In genomic region chr3:41900265-41900664, GRCh38 we compare ENCODE assay signal across 14 cellular contexts.
A peak's percentile ranks its signal among the peaks of the same experiment; 100 is the strongest.
DNase-seq lines count a peak whose midpoint lies in the region; ATAC-seq and TF ChIP-seq lines count a peak whose summit lies in the region.
"Had no signal": no experiment of that assay in that cellular context is flagged by ENCODE, and none has a peak within 500 bp of the region (broad histone marks: within the 10 kb centered on the region; RNA-seq: fewer than 3 reads in every experiment).

No MANE protein-coding gene starts in this region.

- no peaks in the 10 kb centered on the region for H3K9me3 ChIP-seq in HEK293 (ENCODE audit: control insufficient read depth, insufficient read depth, low read depth, low read length)
- H3K9me3 ChIP-seq: colonic mucosa had no signal

- H3K27me3 ChIP-seq in kidney epithelial cell (ENCODE audit: control insufficient read depth, insufficient read depth, low read length): no peaks in the 10 kb centered on the region
- H3K27me3 ChIP-seq: colonic mucosa, hepatocyte had no signal

- intact Hi-C loops in Calu3 (cut with micrococcal nuclease; ENCODE audit: unreplicated experiment): no loop called here

- no TSS peak for BruUV-seq in Calu3 (replicated peaks; lab: Mats Ljungman, UMichigan)

- no peak for TF ChIP-seq CTCF in HEK293 (tag by site-specific recombination; IDR thresholded peaks at IDR 0.05)
- TF ChIP-seq CTCF in kidney epithelial cell (IDR thresholded peaks at IDR 0.05; ENCODE audit: insufficient read depth, low read length, poor library complexity, severe bottlenecking): no peak
- TF ChIP-seq CTCF in type B pancreatic cell (conservative IDR thresholded peaks at IDR 0.05): no peak
- TF ChIP-seq CTCF in Calu3 (IDR thresholded peaks at IDR 0.05; ENCODE audit: unreplicated experiment): no peak

- DNase-seq in AG08395 (ENCODE audit: low spot score) (peak; percentile 10), amniotic epithelial cell (ENCODE audit: low read depth) (peak; percentile 71), kidney epithelial cell (ENCODE audit: low read depth) (peak; percentile 61), type B pancreatic cell (ENCODE audit: extremely low spot score, unreplicated experiment) (no peak), Calu3 (no peak)
- DNase-seq: colonic mucosa, NCI-H1417 had no signal

- no peak overlapping the region for H3K4me3 Mint-ChIP-seq in type B pancreatic cell
- H3K4me3 Mint-ChIP-seq in Calu3 (ENCODE audit: low read depth, unreplicated experiment): no peak overlapping the region
- H3K4me3 Mint-ChIP-seq: activated T-helper 1 cell treated with anti-CD3 and anti-CD28 coated beads, Interleukin-12 subunit alpha, Interleukin-12 subunit beta, Interleukin-2, Interleukin-4 antibody, amounts not matched to agents 30 ng/mL and 10 ng/mL and 1 ng/mL, durations not matched to agents 14 hours and 24 hours and 36 hours; CD14-positive monocyte had no signal

- ATAC-seq in HG02623 (IDR thresholded peaks at IDR 0.05; ENCODE audit: unreplicated experiment) (no peak), GM18867 (IDR thresholded peaks at IDR 0.05; ENCODE audit: unreplicated experiment) (no peak)

- H3K27me3 Mint-ChIP-seq in type B pancreatic cell (no peaks in the 10 kb centered on the region), Calu3 (ENCODE audit: unreplicated experiment) (no peaks in the 10 kb centered on the region)

- POLR2A ChIA-PET in HEK293 (lab: Yijun Ruan, JAX): no interaction called here

- H3K36me3 Mint-ChIP-seq in type B pancreatic cell: no peaks in the 10 kb centered on the region
- no peaks in the 10 kb centered on the region for H3K36me3 Mint-ChIP-seq in Calu3 (ENCODE audit: insufficient read depth, unreplicated experiment)

- H3K36me3 ChIP-seq in HEK293 (ENCODE audit: control insufficient read depth in 2 of 2, insufficient read depth in 1 of 2, low read length in 2 of 2) (no peaks in the 10 kb centered on the region), kidney epithelial cell (ENCODE audit: control insufficient read depth, insufficient read depth, low read length) (no peaks in the 10 kb centered on the region)
- H3K36me3 ChIP-seq: colonic mucosa had no signal

- H3K27ac ChIP-seq in HEK293 (ENCODE audit: extremely low read depth, low read depth, low read length): no peak overlapping the region
- H3K27ac ChIP-seq: colonic mucosa, hepatocyte, HL-60 had no signal

- H3K27ac Mint-ChIP-seq in type B pancreatic cell (no peak overlapping the region), Calu3 (ENCODE audit: unreplicated experiment) (no peak overlapping the region)
- H3K27ac Mint-ChIP-seq: activated T-helper 1 cell treated with anti-CD3 and anti-CD28 coated beads, Interleukin-12 subunit alpha, Interleukin-12 subunit beta, Interleukin-2, Interleukin-4 antibody, amounts not matched to agents 30 ng/mL and 10 ng/mL and 1 ng/mL, durations not matched to agents 14 hours and 24 hours and 36 hours had no signal

- CTCF ChIA-PET in HEK293 (lab: Yijun Ruan, JAX): interaction anchor here (0.6 to 3.5 kb wide), 6 partner anchors 104 to 445 kb away, joined by 3 to 17 read pairs (median 4); no protein-coding TSS in a partner anchor
- CTCF ChIA-PET in Calu3 (lab: Charles Lee): no interaction called here

- H3K4me1 ChIP-seq in HEK293 (ENCODE audit: control insufficient read depth, insufficient read depth, low read length): 0 out of 2 replicates have a peak, but pooled peaks cover 2% of the 10 kb centered on the region
- H3K4me1 ChIP-seq: colonic mucosa had no signal

- no peak overlapping the region for H3K4me3 ChIP-seq in HEK293 (ENCODE audit: low read depth, low read length)
- H3K4me3 ChIP-seq in kidney epithelial cell (ENCODE audit: low read depth, low read length): no peak overlapping the region
- H3K4me3 ChIP-seq: colonic mucosa, hepatocyte had no signal

- H3K9me3 Mint-ChIP-seq in type B pancreatic cell (no peaks in the 10 kb centered on the region), Calu3 (ENCODE audit: low read depth, unreplicated experiment) (no peaks in the 10 kb centered on the region)
- H3K9me3 Mint-ChIP-seq: activated T-helper 1 cell treated with anti-CD3 and anti-CD28 coated beads, Interleukin-12 subunit alpha, Interleukin-12 subunit beta, Interleukin-2, Interleukin-4 antibody, amounts not matched to agents 30 ng/mL and 10 ng/mL and 1 ng/mL, durations not matched to agents 14 hours and 24 hours and 36 hours; CD14-positive monocyte had no signal

- H3K4me1 Mint-ChIP-seq in type B pancreatic cell (ENCODE audit: unreplicated experiment): peaks cover 5% of the 10 kb centered on the region
- no peaks in the 10 kb centered on the region for H3K4me1 Mint-ChIP-seq in Calu3 (ENCODE audit: low read depth, unreplicated experiment)

TF ChIP-seq in HEK293, 187 proteins besides CTCF, POLR2A, EP300 and RAD21:
- TF ChIP-seq PRDM1 (tag by site-specific recombination; IDR thresholded peaks at IDR 0.05) (peak; percentile 52; the same call in 1 of the 2 replicates), OVOL3 (tag by site-specific recombination; IDR thresholded peaks at IDR 0.05) (no peak), ZBTB21 (tag by site-specific recombination; IDR thresholded peaks at IDR 0.05) (no peak), PRDM10 (tag by site-specific recombination; IDR thresholded peaks at IDR 0.05) (peak; percentile 77)
- TF ChIP-seq, protein P1, sequence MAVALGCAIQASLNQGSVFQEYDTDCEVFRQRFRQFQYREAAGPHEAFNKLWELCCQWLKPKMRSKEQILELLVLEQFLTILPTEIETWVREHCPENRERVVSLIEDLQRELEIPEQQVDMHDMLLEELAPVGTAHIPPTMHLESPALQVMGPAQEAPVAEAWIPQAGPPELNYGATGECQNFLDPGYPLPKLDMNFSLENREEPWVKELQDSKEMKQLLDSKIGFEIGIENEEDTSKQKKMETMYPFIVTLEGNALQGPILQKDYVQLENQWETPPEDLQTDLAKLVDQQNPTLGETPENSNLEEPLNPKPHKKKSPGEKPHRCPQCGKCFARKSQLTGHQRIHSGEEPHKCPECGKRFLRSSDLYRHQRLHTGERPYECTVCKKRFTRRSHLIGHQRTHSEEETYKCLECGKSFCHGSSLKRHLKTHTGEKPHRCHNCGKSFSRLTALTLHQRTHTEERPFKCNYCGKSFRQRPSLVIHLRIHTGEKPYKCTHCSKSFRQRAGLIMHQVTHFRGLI (tag by site-specific recombination; IDR thresholded peaks at IDR 0.05): peak; percentile 25; the same call in 1 of the 2 replicates
TF ChIP-seq in HEK293: peak in this region for 3.

Comparison
In these comparisons a context has a peak if more than half of its experiments do, and no peak if none do; other contexts are left out.
1. DNase-seq: peak in AG08395 (single experiment), amniotic epithelial cell (single experiment) and kidney epithelial cell (single experiment); none in type B pancreatic cell (single experiment) and Calu3 (single experiment).